Comparison of ENCODE assay signal across 8 cellular contexts in genomic region chr20:61710108-61710507, GRCh38.
"Had no signal": no experiment of that assay in that cellular context is flagged by ENCODE, and none has a peak within 500 bp of the region (broad histone marks: within the 10 kb centered on the region; RNA-seq: fewer than 3 reads in every experiment).

No MANE protein-coding gene starts in this region.

- FAIRE-seq: K562 had no signal

- H3K27ac ChIP-seq: GM23248, HL-60 had no signal

- H3K4me3 ChIP-seq: GM23248, K562 had no signal

- H3K9ac ChIP-seq: GM23248 had no signal

- DNase-seq: GM23248, GOT3, H9, HCEC 1CT, IMR-90, KG1 had no signal

- ATAC-seq: K562 had no signal

- H2AFZ ChIP-seq: GM23248 had no signal
